In the genomic region with DNA sequence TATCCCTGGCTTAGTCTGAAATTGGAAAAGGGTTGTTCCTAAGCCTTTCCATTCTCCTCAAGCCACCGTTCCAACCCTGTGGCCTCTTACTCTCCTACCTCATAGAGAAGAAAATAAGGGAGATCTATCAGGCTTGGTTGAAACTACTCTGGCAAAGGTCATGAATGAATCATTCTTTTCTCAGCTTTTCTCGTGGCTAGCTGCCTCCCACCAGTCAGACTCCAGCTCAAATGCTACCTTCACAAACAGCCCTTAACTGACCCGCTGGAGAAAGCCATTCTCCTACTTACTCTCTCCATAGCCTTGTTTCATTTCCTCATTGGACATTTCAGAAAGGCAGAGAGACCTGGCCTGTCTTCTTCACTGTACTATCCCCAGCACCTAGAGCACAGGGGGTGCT, we compare ENCODE assay signal across 11 cellular contexts. TPM values are rescaled to one million over a fixed set of nuclear protein-coding genes. Genes with fewer than 3 reads are reported as not detected.
DNase-seq lines count a peak whose midpoint lies in the region; ATAC-seq, FAIRE-seq and TF ChIP-seq lines count a peak whose summit lies in the region.
"Had no signal": no experiment of that assay in that cellular context is flagged by ENCODE, and none has a peak within 500 bp of the region (broad histone marks: within the 10 kb centered on the region; RNA-seq: fewer than 3 reads in every experiment).

No MANE protein-coding gene starts in this region.

- H3K27me3 ChIP-seq in HepG2 (ENCODE audit: control insufficient read depth in 1 of 2, insufficient read depth in 2 of 2, low read length in 2 of 2) (no peaks in the 10 kb centered on the region), right lobe of liver (no peaks in the 10 kb centered on the region), adrenal gland (no peaks in the 10 kb centered on the region), upper lobe of left lung (no peaks in the 10 kb centered on the region)
- H3K27me3 ChIP-seq: BE2C had no signal

- H3K4me2 ChIP-seq in HepG2 (ENCODE audit: low read depth, low read length), result no peak overlapping the region

- POLR2A ChIA-PET in HepG2 (lab: Yijun Ruan, JAX), result interaction anchor here (1.0 kb wide), 1 partner anchor 9 kb away, joined by 3 read pairs; the partner anchor contains the start of gene MYH10

- TF ChIP-seq EP300 in HepG2 (IDR thresholded peaks at IDR 0.05; ENCODE audit: low read depth in 2 of 2, low read length in 2 of 2) (no peak), HepG2 (CRISPR knock-in tag; IDR thresholded peaks at IDR 0.05; ENCODE audit: borderline replicate concordance) (no peak), upper lobe of left lung (IDR thresholded peaks at IDR 0.05) (no peak)

- H3K4me1 ChIP-seq in HepG2 (ENCODE audit: insufficient read depth, low read length), result peaks cover 11% of the 10 kb centered on the region; the same call in 1 of the 2 replicates
- no peaks in the 10 kb centered on the region for H3K4me1 ChIP-seq in right lobe of liver
- H3K4me1 ChIP-seq in adrenal gland (replicated peaks in 1 of 2), result peaks cover 5 to 21% of the 10 kb centered on the region in 2 donors
- H3K4me1 ChIP-seq in upper lobe of left lung, result no peaks in the 10 kb centered on the region
- H3K4me1 ChIP-seq: BE2C had no signal

- no peak overlapping the region for H2AFZ ChIP-seq in HepG2 (ENCODE audit: low read length)

- 92% methylated on average over 3 of the region's 3 CpGs for WGBS in HepG2 (ENCODE audit: low lambda C conversion rate)
- 62% methylated on average over 3 of the region's 3 CpGs for WGBS in right lobe of liver (ENCODE audit: insufficient coverage, low coverage, low lambda C conversion rate, missing lambda C conversion rate)
- 27 to 34% (median 32%) methylated on average over 3 of the region's 3 CpGs for WGBS in adrenal gland, 4 donors
- WGBS in upper lobe of left lung, 2 donors, result 62 to 84% methylated on average over 3 of the region's 3 CpGs

- no peak for FAIRE-seq in HepG2 (lab: Jason Lieb, UNC)
- FAIRE-seq in D721Med (lab: Jason Lieb, UNC), result no peak
- FAIRE-seq: endometrium had no signal

- TF ChIP-seq RAD21 in HepG2 (CRISPR knock-in tag; IDR thresholded peaks at IDR 0.05), result no peak

- H3K79me2 ChIP-seq in HepG2 (ENCODE audit: insufficient read depth, low read length), result peaks cover 94% of the 10 kb centered on the region

- TF ChIP-seq POLR2A in HepG2 (IDR thresholded peaks at IDR 0.05; ENCODE audit: insufficient read depth in 1 of 2, low read depth in 2 of 2, low read length in 2 of 2), result no peak
- no peak for TF ChIP-seq POLR2A in right lobe of liver (IDR thresholded peaks at IDR 0.05)
- TF ChIP-seq POLR2A in adrenal gland (IDR thresholded peaks at IDR 0.05), result no peak
- TF ChIP-seq POLR2A in upper lobe of left lung (IDR thresholded peaks at IDR 0.05), result no peak

- H4K20me1 ChIP-seq in HepG2 (ENCODE audit: insufficient read depth, low read length), result peaks cover 11% of the 10 kb centered on the region

- H3K27ac ChIP-seq in HepG2 (ENCODE audit: extremely low read length, insufficient read depth, low read length) (peak overlapping the region; percentile 8), right lobe of liver (no peak overlapping the region), adrenal gland (peak overlapping the region in 1 of 5 donors; percentile 41), upper lobe of left lung (peak overlapping the region in 1 of 4 donors; percentile 15)

- no peak overlapping the region for H3K9ac ChIP-seq in HepG2 (ENCODE audit: insufficient read depth, low read depth, low read length)

- intact Hi-C loops in HepG2 (cut with micrococcal nuclease; ENCODE audit: unreplicated experiment), result loop anchor here (5.0 kb wide), 1 partner anchor 474 kb away; no protein-coding TSS in a partner anchor
- intact Hi-C loops in right lobe of liver (cut with DNase I), result no loop called here
- intact Hi-C loops in adrenal gland (cut with DNase I), result no loop called here

- no peak for DNase-seq in HepG2 (ENCODE audit: low spot score)
- no peak for DNase-seq in right lobe of liver
- peak in 4 of 7 donors; percentile 17 to 25 (median 20) for DNase-seq in adrenal gland
- peak; percentile 84 for DNase-seq in iris pigment epithelial cell (ENCODE audit: low read depth)
- no peak for DNase-seq in upper lobe of left lung
- no peak for DNase-seq in Kasumi-1 (lab: John Stamatoyannopoulos, UW)
- no peak for DNase-seq in D721Med (ENCODE audit: insufficient read length, low spot score)
- DNase-seq: BE2C, NCI-H2029 had no signal

- TF ChIP-seq CTCF in HepG2 (CRISPR knock-in tag; IDR thresholded peaks at IDR 0.05), result no peak
- TF ChIP-seq CTCF in right lobe of liver (IDR thresholded peaks at IDR 0.05), result no peak
- no peak for TF ChIP-seq CTCF in adrenal gland (IDR thresholded peaks at IDR 0.05)
- TF ChIP-seq CTCF in upper lobe of left lung (IDR thresholded peaks at IDR 0.05), result no peak
- TF ChIP-seq CTCF in D721Med (IDR thresholded peaks at IDR 0.05; ENCODE audit: insufficient read depth, missing control alignments), result no peak

- ATAC-seq in HepG2, result no peak
- ATAC-seq in right lobe of liver, result no peak
- no peak for ATAC-seq in upper lobe of left lung (ENCODE audit: low FRiP score in 2 of 2)
- ATAC-seq in HG03521 (IDR thresholded peaks at IDR 0.05; ENCODE audit: unreplicated experiment), result no peak

- no TSS peak for BruUV-seq in HepG2 (replicated peaks; lab: Mats Ljungman, UMichigan)

- H3K36me3 ChIP-seq in HepG2 (replicated peaks in 1 of 2; ENCODE audit: control insufficient read depth in 1 of 2, insufficient read depth in 2 of 2, low read length in 2 of 2) (peaks cover 11 to 37% of the 10 kb centered on the region in 2 experiments), right lobe of liver (no peaks in the 10 kb centered on the region), adrenal gland (replicated peaks in 1 of 2) (no peaks in the 10 kb centered on the region), upper lobe of left lung (no peaks in the 10 kb centered on the region)
- H3K36me3 ChIP-seq: BE2C had no signal

- in situ Hi-C loops in HepG2 (cut with HindIII; ENCODE audit: extremely low pct_ligation_motif_present, low pct_unique_long_range_greater_than_20kb), result no loop called here

- CTCF ChIA-PET in HepG2 (lab: Yijun Ruan, JAX; ENCODE audit: low intra/inter-chr PET ratio, low total read pairs), result no interaction called here

- no peak overlapping the region for H3K4me3 ChIP-seq in HepG2 (replicated peaks in 1 of 3; ENCODE audit: insufficient read depth in 1 of 3, low read depth in 2 of 3, low read length in 3 of 3)
- H3K4me3 ChIP-seq in right lobe of liver, result no peak overlapping the region
- H3K4me3 ChIP-seq in adrenal gland, result no peak overlapping the region
- no peak overlapping the region for H3K4me3 ChIP-seq in upper lobe of left lung

- no peaks in the 10 kb centered on the region for H3K9me3 ChIP-seq in HepG2 (ENCODE audit: low read length)
- no peaks in the 10 kb centered on the region for H3K9me3 ChIP-seq in right lobe of liver
- no peaks in the 10 kb centered on the region for H3K9me3 ChIP-seq in adrenal gland (replicated peaks in 1 of 3)
- H3K9me3 ChIP-seq in upper lobe of left lung, result no peaks in the 10 kb centered on the region
- H3K9me3 ChIP-seq: BE2C had no signal

TF ChIP-seq in HepG2, 621 proteins besides CTCF, POLR2A, EP300 and RAD21 (continues in another document):
- TF ChIP-seq ZNF326 (CRISPR knock-in tag; IDR thresholded peaks at IDR 0.05; ENCODE audit: borderline replicate concordance) (no peak), ELF1 (CRISPR knock-in tag; IDR thresholded peaks at IDR 0.05) (no peak), MAX (IDR thresholded peaks at IDR 0.05) (no peak), CHCHD3 (CRISPR knock-in tag; IDR thresholded peaks at IDR 0.05) (no peak)
- TF ChIP-seq, protein P1, sequence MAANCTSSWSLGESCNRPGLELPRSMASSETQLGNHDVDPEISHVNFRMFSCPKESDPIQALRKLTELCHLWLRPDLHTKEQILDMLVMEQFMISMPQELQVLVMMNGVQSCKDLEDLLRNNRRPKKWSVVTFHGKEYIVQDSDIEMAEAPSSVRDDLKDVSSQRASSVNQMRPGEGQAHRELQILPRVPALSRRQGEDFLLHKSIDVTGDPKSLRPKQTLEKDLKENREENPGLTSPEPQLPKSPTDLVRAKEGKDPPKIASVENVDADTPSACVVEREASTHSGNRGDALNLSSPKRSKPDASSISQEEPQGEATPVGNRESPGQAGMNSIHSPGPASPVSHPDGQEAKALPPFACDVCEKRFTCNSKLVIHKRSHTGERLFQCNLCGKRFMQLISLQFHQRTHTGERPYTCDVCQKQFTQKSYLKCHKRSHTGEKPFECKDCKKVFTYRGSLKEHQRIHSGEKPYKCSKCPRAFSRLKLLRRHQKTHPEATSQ (CRISPR knock-in tag; IDR thresholded peaks at IDR 0.05; ENCODE audit: borderline replicate concordance), result no peak

RNA-seq across cellular contexts. Expression of gene MYH10, which starts 8.9 kb away (rescaled TPM):
- total RNA-seq in HepG2 (2016; rRNA removed; fragmentation: Illumina TruSeq; extraction: Trizol) (68.6 and 122 TPM in 2 replicates), right lobe of liver (10 to 100 TPM; 19.8 to 32.9 (median 24.3) TPM), adrenal gland (100 to 1,000 TPM in 1 of 8 donors, 10 to 100 TPM in 7; 31.9 to 101 (median 46.4) TPM), upper lobe of left lung (100 to 1,000 TPM in 3 of 6 donors, 10 to 100 TPM in 3; 73.3 to 246 (median 99.6) TPM)
- 7.0 and 7.2 TPM in 2 replicates for total RNA-seq in HepG2 (2016; cell fraction: cytosol; rRNA removed; fragmentation: Illumina TruSeq; extraction: Trizol; ENCODE audit: low read depth)
- total RNA-seq in HepG2 (2016; cell fraction: insoluble cytoplasmic fraction; rRNA removed; fragmentation: Illumina TruSeq; extraction: Trizol), result 66.9 and 98.1 TPM in 2 replicates
- total RNA-seq in HepG2 (2016; cell fraction: membrane; rRNA removed; fragmentation: Illumina TruSeq; extraction: Trizol), result 17.3 and 21.2 TPM in 2 replicates
- 84.1 and 90.0 TPM in 2 replicates for total RNA-seq in HepG2 (2016; cell fraction: nucleus; rRNA removed; fragmentation: Illumina TruSeq; extraction: Trizol)
- polyA plus RNA-seq in HepG2 (2011; rRNA removed) (43.4 and 44.1 TPM in 2 replicates), adrenal gland (10 to 100 TPM in 2 of 3 donors, 1 to 10 TPM in 1; 9.8 to 31.4 (median 16.4) TPM)
- polyA plus RNA-seq in HepG2 (2011; cell fraction: cytosol; rRNA removed), result 31.4 and 44.1 TPM in 2 replicates
- polyA plus RNA-seq in HepG2 (2011; cell fraction: nucleus; rRNA removed), result 74.1 and 125 TPM in 2 replicates
- 35.7 and 50.5 TPM in 2 replicates for polyA plus RNA-seq in HepG2 (2012)
- 1.5 and 1.7 TPM in 2 replicates for polyA plus RNA-seq in HepG2 (2016; cell fraction: cytosol; fragmentation: Illumina TruSeq; extraction: Trizol; ENCODE audit: low read depth)
- polyA plus RNA-seq in HepG2 (2016; cell fraction: insoluble cytoplasmic fraction; fragmentation: Illumina TruSeq; extraction: Trizol; ENCODE audit: low read depth), result 46.3 and 57.7 TPM in 2 replicates
- 3.8 and 4.4 TPM in 2 replicates for polyA plus RNA-seq in HepG2 (2016; cell fraction: membrane; fragmentation: Illumina TruSeq; extraction: Trizol; ENCODE audit: low read depth)
- polyA plus RNA-seq in HepG2 (2016; cell fraction: nucleus; fragmentation: Illumina TruSeq; extraction: Trizol; ENCODE audit: insufficient read depth, low read depth), result 88.3 and 89.7 TPM in 2 replicates
- polyA minus RNA-seq in HepG2 (2011; rRNA and poly(A)+ RNA removed; ENCODE audit: low replicate concordance), result 8.2 and 85.8 TPM in 2 replicates
- 60.2 and 68.5 TPM in 2 replicates for polyA minus RNA-seq in HepG2 (2011; cell fraction: cytosol; rRNA and poly(A)+ RNA removed)
- polyA minus RNA-seq in HepG2 (2011; cell fraction: nucleus; rRNA and poly(A)+ RNA removed), result 127 and 140 TPM in 2 replicates

Comparison
In these comparisons a context has a peak if more than half of its experiments do, and no peak if none do; other contexts are left out.
1. DNase-seq: peak in adrenal gland (4 of 7) and iris pigment epithelial cell (single experiment); none in HepG2 (single experiment), right lobe of liver (0 of 3), upper lobe of left lung (0 of 2), Kasumi-1 (0 of 2) and D721Med (single experiment).